Comparison of ENCODE assay signal across 9 cellular contexts in genomic region chr16:67447508-67448076, GRCh38. TPM values are rescaled to one million over a fixed set of nuclear protein-coding genes. Genes with fewer than 3 reads are reported as not detected.
A peak's percentile ranks its signal among the peaks of the same experiment; 100 is the strongest.
DNase-seq lines count a peak whose midpoint lies in the region; ATAC-seq, FAIRE-seq and TF ChIP-seq lines count a peak whose summit lies in the region.
"Had no signal": no experiment of that assay in that cellular context is flagged by ENCODE, and none has a peak within 500 bp of the region (broad histone marks: within the 10 kb centered on the region; RNA-seq: fewer than 3 reads in every experiment).

No MANE protein-coding gene starts in this region.

- no peak overlapping the region for H3K27ac ChIP-seq in GM23248
- no peak overlapping the region for H3K27ac ChIP-seq in SK-N-SH (ENCODE audit: low read depth in 2 of 2, low read length in 1 of 2)
- H3K27ac ChIP-seq in HepG2 (ENCODE audit: extremely low read length, insufficient read depth, low read length) = peak overlapping the region; percentile 88

- peak; percentile 92 for ATAC-seq in activated naive CD8-positive, alpha-beta T cell treated with anti-CD3 and anti-CD28 coated beads, Interleukin-2, amount 50 U/mL, for 24 hours
- peak; percentile 2; the same call in 1 of the 3 replicates for ATAC-seq in HepG2

- H3K4me2 ChIP-seq in GM23248 (ENCODE audit: unreplicated experiment) = no peak overlapping the region
- no peak overlapping the region for H3K4me2 ChIP-seq in SK-N-SH
- H3K4me2 ChIP-seq in HepG2 (ENCODE audit: low read depth, low read length) = 0 out of 2 replicates have a peak overlapping the region, but pooled peaks have one; percentile 87

- TF ChIP-seq EP300 in SK-N-SH (IDR thresholded peaks at IDR 0.05; ENCODE audit: borderline replicate concordance in 1 of 2, low read depth in 1 of 2, low read length in 1 of 2) = no peak
- TF ChIP-seq EP300 in HepG2 (IDR thresholded peaks at IDR 0.05; ENCODE audit: low read depth in 2 of 2, low read length in 2 of 2) = no peak
- TF ChIP-seq EP300 in HepG2 (CRISPR knock-in tag; IDR thresholded peaks at IDR 0.05; ENCODE audit: borderline replicate concordance) = no peak

- H3K4me1 ChIP-seq in GM23248 (ENCODE audit: insufficient read depth) (peaks cover 15% of the 10 kb centered on the region), SK-N-SH (ENCODE audit: control insufficient read depth in 1 of 2, insufficient read depth in 2 of 2, low read depth in 1 of 2, low read length in 1 of 2) (peaks cover 0 to 32% of the 10 kb centered on the region in 2 experiments; a peak in 1 of 4 replicates), HepG2 (ENCODE audit: insufficient read depth, low read length) (peaks cover 67% of the 10 kb centered on the region)

- BruUV-seq in HepG2 (replicated peaks; lab: Mats Ljungman, UMichigan) = no TSS peak

- no peaks in the 10 kb centered on the region for H3K4me1 Mint-ChIP-seq in activated naive CD8-positive, alpha-beta T cell treated with anti-CD3 and anti-CD28 coated beads, Interleukin-2, amount 50 U/mL, for 24 hours

- TF ChIP-seq CTCF in AG10803 (conservative IDR thresholded peaks at IDR 0.05; ENCODE audit: low read length) (peak; percentile 60), SK-N-SH (IDR thresholded peaks at IDR 0.05) (peak; percentile 55), HepG2 (CRISPR knock-in tag; IDR thresholded peaks at IDR 0.05) (peak; percentile 93)

- peaks cover 56% of the 10 kb centered on the region for H3K79me2 ChIP-seq in GM23248 (ENCODE audit: insufficient read depth)
- H3K79me2 ChIP-seq in SK-N-SH (ENCODE audit: insufficient read depth) = peaks cover 4% of the 10 kb centered on the region; the same call in 1 of the 2 replicates
- H3K79me2 ChIP-seq in HepG2 (ENCODE audit: insufficient read depth, low read length) = no peaks in the 10 kb centered on the region

- in situ Hi-C loops in GM23248 (cut with MboI) (no loop called here), HepG2 (cut with HindIII; ENCODE audit: extremely low pct_ligation_motif_present, low pct_unique_long_range_greater_than_20kb) (no loop called here)

- H3F3A ChIP-seq in GM23248 (ENCODE audit: insufficient read depth) (no peaks in the 10 kb centered on the region), SK-N-SH (replicated peaks; ENCODE audit: insufficient read depth) (no peaks in the 10 kb centered on the region)

- no peak overlapping the region for H3K9ac ChIP-seq in GM23248
- no peak overlapping the region for H3K9ac ChIP-seq in SK-N-SH
- H3K9ac ChIP-seq in HepG2 (ENCODE audit: insufficient read depth, low read depth, low read length) = peak overlapping the region; percentile 66

- no peaks in the 10 kb centered on the region for H3K36me3 Mint-ChIP-seq in activated naive CD8-positive, alpha-beta T cell treated with anti-CD3 and anti-CD28 coated beads, Interleukin-2, amount 50 U/mL, for 24 hours (ENCODE audit: low read depth)

- intact Hi-C loops in HepG2 (cut with micrococcal nuclease; ENCODE audit: unreplicated experiment) = loop anchor here (2.0 kb wide), 1 partner anchor 17 kb away; no protein-coding TSS in a partner anchor

- H3K36me3 ChIP-seq in GM23248 (ENCODE audit: low read depth) (no peaks in the 10 kb centered on the region), SK-N-SH (replicated peaks in 1 of 2; ENCODE audit: control insufficient read depth in 1 of 2, insufficient read depth in 2 of 2, low read length in 1 of 2) (peaks cover 0 to 27% of the 10 kb centered on the region in 2 experiments), HepG2 (replicated peaks in 1 of 2; ENCODE audit: control insufficient read depth in 1 of 2, insufficient read depth in 2 of 2, low read length in 2 of 2) (peaks cover 14% of the 10 kb centered on the region in 2 experiments; a peak in 4 of 5 replicates)

- H3K9me2 ChIP-seq in GM23248 (ENCODE audit: insufficient read depth) (no peaks in the 10 kb centered on the region), SK-N-SH (no peaks in the 10 kb centered on the region)

- DNase-seq in AG10803 (ENCODE audit: low read depth) (peak; percentile 49), GM23248 (peak; percentile 40), SK-N-SH (peak; percentile 70), HepG2 (ENCODE audit: low spot score) (peak; percentile 49), NCI-H2107 treated with DMSO at 0.1 percent for 48 hours (lab: John Stamatoyannopoulos, UW; ENCODE audit: unreplicated experiment) (no peak), HK-2 (ENCODE audit: unreplicated experiment) (no peak)
- DNase-seq in activated naive CD8-positive, alpha-beta T cell treated with anti-CD3 and anti-CD28 coated beads, Interleukin-2, amount 50 U/mL, for 24 hours = peak; percentile 81
- peak; percentile 56 to 71 for DNase-seq in stimulated activated CD8-positive, alpha-beta memory T cell treated with anti-CD3 and anti-CD28 coated beads, Interleukin-2, amount 100 ng/mL, for 48 hours (ENCODE audit: low read depth in 2 of 2)

- H3K9me3 Mint-ChIP-seq in activated naive CD8-positive, alpha-beta T cell treated with anti-CD3 and anti-CD28 coated beads, Interleukin-2, amount 50 U/mL, for 24 hours = no peaks in the 10 kb centered on the region

- H3K9me3 ChIP-seq in GM23248 (ENCODE audit: low read depth) (no peaks in the 10 kb centered on the region), SK-N-SH (no peaks in the 10 kb centered on the region), HepG2 (ENCODE audit: low read length) (no peaks in the 10 kb centered on the region)

- WGBS in GM23248 (ENCODE audit: low coverage in 1 of 2, low lambda C conversion rate in 2 of 2, missing lambda C conversion rate in 2 of 2), 2 experiments = 54 to 58% methylated on average over 5 to 6 of the region's 6 CpGs
- WGBS in SK-N-SH (ENCODE audit: low lambda C conversion rate) = 78% methylated on average over 5 of the region's 6 CpGs
- 74% methylated on average over 5 of the region's 6 CpGs for WGBS in HepG2 (ENCODE audit: low lambda C conversion rate)

- TF ChIP-seq POLR2A in HepG2 (IDR thresholded peaks at IDR 0.05; ENCODE audit: insufficient read depth in 1 of 2, low read depth in 2 of 2, low read length in 2 of 2) = no peak

- H3K4me3 Mint-ChIP-seq in activated naive CD8-positive, alpha-beta T cell treated with anti-CD3 and anti-CD28 coated beads, Interleukin-2, amount 50 U/mL, for 24 hours = no peak overlapping the region

- no peaks in the 10 kb centered on the region for H3K27me3 Mint-ChIP-seq in activated naive CD8-positive, alpha-beta T cell treated with anti-CD3 and anti-CD28 coated beads, Interleukin-2, amount 50 U/mL, for 24 hours

- no peak overlapping the region for H3K27ac Mint-ChIP-seq in activated naive CD8-positive, alpha-beta T cell treated with anti-CD3 and anti-CD28 coated beads, Interleukin-2, amount 50 U/mL, for 24 hours

- CTCF ChIA-PET in SK-N-SH (lab: Yijun Ruan, JAX) (interaction anchor here (0.6 to 3.9 kb wide), 17 partner anchors 9 to 187 kb away, joined by 3 to 31 read pairs (median 3); partner anchors contain the start of genes ATP6V0D1 and HSD11B2), HepG2 (lab: Yijun Ruan, JAX; ENCODE audit: low intra/inter-chr PET ratio, low total read pairs) (interaction anchor here (3.1 to 3.4 kb wide), 2 partner anchors 18 to 19 kb away, joined by 9 to 56 read pairs; no protein-coding TSS in a partner anchor)

- peak; percentile 44; the same call in 1 of the 2 replicates for TF ChIP-seq RAD21 in SK-N-SH (IDR thresholded peaks at IDR 0.05; ENCODE audit: low read length)
- TF ChIP-seq RAD21 in HepG2 (CRISPR knock-in tag; IDR thresholded peaks at IDR 0.05) = peak; percentile 76

- H2AFZ ChIP-seq in GM23248 = no peak overlapping the region
- no peak overlapping the region for H2AFZ ChIP-seq in SK-N-SH (ENCODE audit: low read depth)
- H2AFZ ChIP-seq in HepG2 (ENCODE audit: low read length) = no peak overlapping the region

- H3K4me3 ChIP-seq in AG10803 (ENCODE audit: low read length) (no peak overlapping the region), GM23248 (no peak overlapping the region), SK-N-SH (ENCODE audit: low read depth in 2 of 2, low read length in 1 of 2) (no peak overlapping the region), HepG2 (replicated peaks in 1 of 3; ENCODE audit: insufficient read depth in 1 of 3, low read depth in 2 of 3, low read length in 3 of 3) (no peak overlapping the region)

- POLR2A ChIA-PET in SK-N-SH (lab: Yijun Ruan, JAX) = no interaction called here
- POLR2A ChIA-PET in HepG2 (lab: Yijun Ruan, JAX) = interaction anchor here (2.8 to 6.7 kb wide), 4 partner anchors 9 to 33 kb away, joined by 10 to 182 read pairs (median 27); partner anchors contain the start of genes ATP6V0D1 and HSD11B2

- H3K27me3 ChIP-seq in GM23248 (replicated peaks; ENCODE audit: insufficient read depth) = no peaks in the 10 kb centered on the region
- no peaks in the 10 kb centered on the region for H3K27me3 ChIP-seq in SK-N-SH (ENCODE audit: insufficient read depth)
- no peaks in the 10 kb centered on the region for H3K27me3 ChIP-seq in HepG2 (ENCODE audit: control insufficient read depth in 1 of 2, insufficient read depth in 2 of 2, low read length in 2 of 2)

- peak; percentile 23 for FAIRE-seq in HepG2 (lab: Jason Lieb, UNC)

- H4K20me1 ChIP-seq in GM23248 (ENCODE audit: insufficient read depth) (no peaks in the 10 kb centered on the region), SK-N-SH (ENCODE audit: insufficient read depth) (peaks cover 25% of the 10 kb centered on the region; the same call in 1 of the 2 replicates), HepG2 (ENCODE audit: insufficient read depth, low read length) (no peaks in the 10 kb centered on the region)

RNA-seq across cellular contexts. Expression of gene HSD11B2, which starts 16.7 kb away (rescaled TPM):
- not detected in 2 replicates for total RNA-seq in GM23248 (2014; rRNA removed; shearing (Covaris generic))
- polyA plus RNA-seq in GM23248 (2016; fragmentation: Nextera tagmentation; extraction: Ambion mirVana) (0.19 and 0.36 TPM in 2 replicates), SK-N-SH (2012; rRNA removed) (0.19 and 0.23 TPM in 2 replicates), HepG2 (2011; rRNA removed) (8.9 and 11.9 TPM in 2 replicates)
- 0.08 and 0.10 TPM in 2 replicates for polyA plus RNA-seq in SK-N-SH (2012; cell fraction: cytosol; rRNA removed)
- polyA plus RNA-seq in SK-N-SH (2012; cell fraction: nucleus; rRNA removed) = 0.58 and 0.75 TPM in 2 replicates
- total RNA-seq in HepG2 (2016; rRNA removed; fragmentation: Illumina TruSeq; extraction: Trizol) = 6.7 and 13.6 TPM in 2 replicates
- total RNA-seq in HepG2 (2016; cell fraction: cytosol; rRNA removed; fragmentation: Illumina TruSeq; extraction: Trizol; ENCODE audit: low read depth) = 3.9 and 4.1 TPM in 2 replicates
- 5.4 and 13.4 TPM in 2 replicates for total RNA-seq in HepG2 (2016; cell fraction: insoluble cytoplasmic fraction; rRNA removed; fragmentation: Illumina TruSeq; extraction: Trizol)
- 8.8 TPM in 2 replicates for total RNA-seq in HepG2 (2016; cell fraction: membrane; rRNA removed; fragmentation: Illumina TruSeq; extraction: Trizol)
- total RNA-seq in HepG2 (2016; cell fraction: nucleus; rRNA removed; fragmentation: Illumina TruSeq; extraction: Trizol) = 14.6 and 15.0 TPM in 2 replicates
- polyA plus RNA-seq in HepG2 (2011; cell fraction: cytosol; rRNA removed) = 5.3 and 6.3 TPM in 2 replicates
- 34.2 and 34.3 TPM in 2 replicates for polyA plus RNA-seq in HepG2 (2011; cell fraction: nucleus; rRNA removed)
- polyA plus RNA-seq in HepG2 (2012) = 8.4 and 11.0 TPM in 2 replicates
- polyA plus RNA-seq in HepG2 (2016; cell fraction: cytosol; fragmentation: Illumina TruSeq; extraction: Trizol; ENCODE audit: low read depth) = 6.5 and 9.3 TPM in 2 replicates
- polyA plus RNA-seq in HepG2 (2016; cell fraction: insoluble cytoplasmic fraction; fragmentation: Illumina TruSeq; extraction: Trizol; ENCODE audit: low read depth) = 11.1 and 13.3 TPM in 2 replicates
- 11.3 and 12.9 TPM in 2 replicates for polyA plus RNA-seq in HepG2 (2016; cell fraction: membrane; fragmentation: Illumina TruSeq; extraction: Trizol; ENCODE audit: low read depth)
- polyA plus RNA-seq in HepG2 (2016; cell fraction: nucleus; fragmentation: Illumina TruSeq; extraction: Trizol; ENCODE audit: insufficient read depth, low read depth) = 48.6 and 52.7 TPM in 2 replicates
- 3.3 and 16.4 TPM in 2 replicates for polyA minus RNA-seq in HepG2 (2011; rRNA and poly(A)+ RNA removed; ENCODE audit: low replicate concordance)
- polyA minus RNA-seq in HepG2 (2011; cell fraction: cytosol; rRNA and poly(A)+ RNA removed) = 4.1 and 8.5 TPM in 2 replicates
- 8.7 and 11.3 TPM in 2 replicates for polyA minus RNA-seq in HepG2 (2011; cell fraction: nucleus; rRNA and poly(A)+ RNA removed)
- total RNA-seq: mononuclear cell had no signal

RNA-seq across cellular contexts. Expression of gene ZDHHC1, which starts 31.3 kb away (rescaled TPM):
- 9.6 and 10.9 TPM in 2 replicates for total RNA-seq in GM23248 (2014; rRNA removed; shearing (Covaris generic))
- polyA plus RNA-seq in GM23248 (2016; fragmentation: Nextera tagmentation; extraction: Ambion mirVana) (9.2 and 9.6 TPM in 2 replicates), SK-N-SH (2012; rRNA removed) (14.2 and 15.8 TPM in 2 replicates), HepG2 (2011; rRNA removed) (0.47 and 0.51 TPM in 2 replicates)
- polyA plus RNA-seq in SK-N-SH (2012; cell fraction: cytosol; rRNA removed) = 6.2 and 10.5 TPM in 2 replicates
- 39.7 and 44.1 TPM in 2 replicates for polyA plus RNA-seq in SK-N-SH (2012; cell fraction: nucleus; rRNA removed)
- 0.36 and 1.1 TPM in 2 replicates for total RNA-seq in HepG2 (2016; rRNA removed; fragmentation: Illumina TruSeq; extraction: Trizol)
- 1.6 and 1.9 TPM in 2 replicates for total RNA-seq in HepG2 (2016; cell fraction: cytosol; rRNA removed; fragmentation: Illumina TruSeq; extraction: Trizol; ENCODE audit: low read depth)
- total RNA-seq in HepG2 (2016; cell fraction: insoluble cytoplasmic fraction; rRNA removed; fragmentation: Illumina TruSeq; extraction: Trizol) = 0.33 and 1.3 TPM in 2 replicates
- total RNA-seq in HepG2 (2016; cell fraction: membrane; rRNA removed; fragmentation: Illumina TruSeq; extraction: Trizol) = 2.2 and 3.3 TPM in 2 replicates
- 0.96 and 3.2 TPM in 2 replicates for total RNA-seq in HepG2 (2016; cell fraction: nucleus; rRNA removed; fragmentation: Illumina TruSeq; extraction: Trizol)
- 0.28 and 0.60 TPM in 2 replicates for polyA plus RNA-seq in HepG2 (2011; cell fraction: cytosol; rRNA removed)
- 2.1 and 2.7 TPM in 2 replicates for polyA plus RNA-seq in HepG2 (2011; cell fraction: nucleus; rRNA removed)
- polyA plus RNA-seq in HepG2 (2012) = 0.36 and 1.0 TPM in 2 replicates
- 1.3 and 1.6 TPM in 2 replicates for polyA plus RNA-seq in HepG2 (2016; cell fraction: cytosol; fragmentation: Illumina TruSeq; extraction: Trizol; ENCODE audit: low read depth)
- 0.35 and 0.63 TPM in 2 replicates for polyA plus RNA-seq in HepG2 (2016; cell fraction: insoluble cytoplasmic fraction; fragmentation: Illumina TruSeq; extraction: Trizol; ENCODE audit: low read depth)
- polyA plus RNA-seq in HepG2 (2016; cell fraction: membrane; fragmentation: Illumina TruSeq; extraction: Trizol; ENCODE audit: low read depth) = 1.2 and 1.6 TPM in 2 replicates
- 1.3 and 1.4 TPM in 2 replicates for polyA plus RNA-seq in HepG2 (2016; cell fraction: nucleus; fragmentation: Illumina TruSeq; extraction: Trizol; ENCODE audit: insufficient read depth, low read depth)
- polyA minus RNA-seq in HepG2 (2011; rRNA and poly(A)+ RNA removed; ENCODE audit: low replicate concordance) = 1.6 and 5.9 TPM in 2 replicates
- polyA minus RNA-seq in HepG2 (2011; cell fraction: cytosol; rRNA and poly(A)+ RNA removed) = 0.26 TPM in 1 of 2 replicates, not detected in the other
- polyA minus RNA-seq in HepG2 (2011; cell fraction: nucleus; rRNA and poly(A)+ RNA removed) = 1.6 and 3.5 TPM in 2 replicates

RNA-seq across cellular contexts. Expression of gene ATP6V0D1, which starts 33.4 kb away (rescaled TPM):
- total RNA-seq in GM23248 (2014; rRNA removed; shearing (Covaris generic)) = 112 and 166 TPM in 2 replicates
- 135 and 140 TPM in 2 replicates for polyA plus RNA-seq in GM23248 (2016; fragmentation: Nextera tagmentation; extraction: Ambion mirVana)
- polyA plus RNA-seq in SK-N-SH (2012; rRNA removed) = 111 and 135 TPM in 2 replicates
- polyA plus RNA-seq in SK-N-SH (2012; cell fraction: cytosol; rRNA removed) = 86.6 and 113 TPM in 2 replicates
- polyA plus RNA-seq in SK-N-SH (2012; cell fraction: nucleus; rRNA removed) = 102 and 104 TPM in 2 replicates
- 49.5 and 51.1 TPM in 2 replicates for total RNA-seq in HepG2 (2016; rRNA removed; fragmentation: Illumina TruSeq; extraction: Trizol)
- 13.5 and 16.0 TPM in 2 replicates for total RNA-seq in HepG2 (2016; cell fraction: cytosol; rRNA removed; fragmentation: Illumina TruSeq; extraction: Trizol; ENCODE audit: low read depth)
- total RNA-seq in HepG2 (2016; cell fraction: insoluble cytoplasmic fraction; rRNA removed; fragmentation: Illumina TruSeq; extraction: Trizol) = 45.3 and 52.4 TPM in 2 replicates
- 23.6 and 25.5 TPM in 2 replicates for total RNA-seq in HepG2 (2016; cell fraction: membrane; rRNA removed; fragmentation: Illumina TruSeq; extraction: Trizol)
- total RNA-seq in HepG2 (2016; cell fraction: nucleus; rRNA removed; fragmentation: Illumina TruSeq; extraction: Trizol) = 26.3 and 30.4 TPM in 2 replicates
- 54.2 and 61.3 TPM in 2 replicates for polyA plus RNA-seq in HepG2 (2011; rRNA removed)
- 55.2 and 57.9 TPM in 2 replicates for polyA plus RNA-seq in HepG2 (2011; cell fraction: cytosol; rRNA removed)
- 32.7 and 35.9 TPM in 2 replicates for polyA plus RNA-seq in HepG2 (2011; cell fraction: nucleus; rRNA removed)
- polyA plus RNA-seq in HepG2 (2012) = 29.3 and 41.3 TPM in 2 replicates
- 16.4 and 17.3 TPM in 2 replicates for polyA plus RNA-seq in HepG2 (2016; cell fraction: cytosol; fragmentation: Illumina TruSeq; extraction: Trizol; ENCODE audit: low read depth)
- 55.4 and 63.8 TPM in 2 replicates for polyA plus RNA-seq in HepG2 (2016; cell fraction: insoluble cytoplasmic fraction; fragmentation: Illumina TruSeq; extraction: Trizol; ENCODE audit: low read depth)
- 21.4 and 22.6 TPM in 2 replicates for polyA plus RNA-seq in HepG2 (2016; cell fraction: membrane; fragmentation: Illumina TruSeq; extraction: Trizol; ENCODE audit: low read depth)
- 45.0 and 53.3 TPM in 2 replicates for polyA plus RNA-seq in HepG2 (2016; cell fraction: nucleus; fragmentation: Illumina TruSeq; extraction: Trizol; ENCODE audit: insufficient read depth, low read depth)
- 104 and 246 TPM in 2 replicates for polyA minus RNA-seq in HepG2 (2011; rRNA and poly(A)+ RNA removed; ENCODE audit: low replicate concordance)
- polyA minus RNA-seq in HepG2 (2011; cell fraction: cytosol; rRNA and poly(A)+ RNA removed) = 37.9 and 45.0 TPM in 2 replicates
- polyA minus RNA-seq in HepG2 (2011; cell fraction: nucleus; rRNA and poly(A)+ RNA removed) = 14.7 and 19.8 TPM in 2 replicates

RNA-seq across cellular contexts. Expression of gene AGRP, which starts 35.8 kb away (rescaled TPM):
- not detected in 2 replicates for total RNA-seq in GM23248 (2014; rRNA removed; shearing (Covaris generic))
- polyA plus RNA-seq in GM23248 (2016; fragmentation: Nextera tagmentation; extraction: Ambion mirVana) (not detected in 2 replicates), SK-N-SH (2012; rRNA removed) (not detected in 2 replicates), HepG2 (2011; rRNA removed) (not detected in 2 replicates)
- polyA plus RNA-seq in SK-N-SH (2012; cell fraction: cytosol; rRNA removed) = not detected in 2 replicates
- polyA plus RNA-seq in SK-N-SH (2012; cell fraction: nucleus; rRNA removed) = not detected in 2 replicates
- not detected in 2 replicates for total RNA-seq in HepG2 (2016; rRNA removed; fragmentation: Illumina TruSeq; extraction: Trizol)
- not detected in 2 replicates for total RNA-seq in HepG2 (2016; cell fraction: cytosol; rRNA removed; fragmentation: Illumina TruSeq; extraction: Trizol; ENCODE audit: low read depth)
- total RNA-seq in HepG2 (2016; cell fraction: insoluble cytoplasmic fraction; rRNA removed; fragmentation: Illumina TruSeq; extraction: Trizol) = not detected in 2 replicates
- total RNA-seq in HepG2 (2016; cell fraction: membrane; rRNA removed; fragmentation: Illumina TruSeq; extraction: Trizol) = 0.28 TPM in 1 of 2 replicates, not detected in the other
- total RNA-seq in HepG2 (2016; cell fraction: nucleus; rRNA removed; fragmentation: Illumina TruSeq; extraction: Trizol) = not detected in 2 replicates
- 0.34 TPM in 1 of 2 replicates, not detected in the other for polyA plus RNA-seq in HepG2 (2011; cell fraction: cytosol; rRNA removed)
- not detected in 2 replicates for polyA plus RNA-seq in HepG2 (2011; cell fraction: nucleus; rRNA removed)
- polyA plus RNA-seq in HepG2 (2012) = 0.75 TPM in 1 of 2 replicates, not detected in the other
- polyA plus RNA-seq in HepG2 (2016; cell fraction: cytosol; fragmentation: Illumina TruSeq; extraction: Trizol; ENCODE audit: low read depth) = not detected in 2 replicates
- polyA plus RNA-seq in HepG2 (2016; cell fraction: insoluble cytoplasmic fraction; fragmentation: Illumina TruSeq; extraction: Trizol; ENCODE audit: low read depth) = not detected in 2 replicates
- polyA plus RNA-seq in HepG2 (2016; cell fraction: membrane; fragmentation: Illumina TruSeq; extraction: Trizol; ENCODE audit: low read depth) = not detected in 2 replicates
- not detected in 2 replicates for polyA plus RNA-seq in HepG2 (2016; cell fraction: nucleus; fragmentation: Illumina TruSeq; extraction: Trizol; ENCODE audit: insufficient read depth, low read depth)
- not detected in 2 replicates for polyA minus RNA-seq in HepG2 (2011; rRNA and poly(A)+ RNA removed; ENCODE audit: low replicate concordance)
- not detected in 2 replicates for polyA minus RNA-seq in HepG2 (2011; cell fraction: cytosol; rRNA and poly(A)+ RNA removed)
- not detected in 2 replicates for polyA minus RNA-seq in HepG2 (2011; cell fraction: nucleus; rRNA and poly(A)+ RNA removed)
- total RNA-seq: mononuclear cell had no signal

RNA-seq across cellular contexts. Expression of gene TPPP3, which starts 54.3 kb away (rescaled TPM):
- total RNA-seq in GM23248 (2014; rRNA removed; shearing (Covaris generic)) = not detected in 2 replicates
- polyA plus RNA-seq in GM23248 (2016; fragmentation: Nextera tagmentation; extraction: Ambion mirVana) = 1.9 and 2.1 TPM in 2 replicates
- polyA plus RNA-seq in SK-N-SH (2012; rRNA removed) = 33.5 and 36.2 TPM in 2 replicates
- 22.8 and 30.9 TPM in 2 replicates for polyA plus RNA-seq in SK-N-SH (2012; cell fraction: cytosol; rRNA removed)
- polyA plus RNA-seq in SK-N-SH (2012; cell fraction: nucleus; rRNA removed) = 21.8 and 23.5 TPM in 2 replicates
- 0.20 and 0.44 TPM in 2 replicates for total RNA-seq in HepG2 (2016; rRNA removed; fragmentation: Illumina TruSeq; extraction: Trizol)
- 0.18 TPM in 1 of 2 replicates, not detected in the other for total RNA-seq in HepG2 (2016; cell fraction: cytosol; rRNA removed; fragmentation: Illumina TruSeq; extraction: Trizol; ENCODE audit: low read depth)
- 0.50 and 0.54 TPM in 2 replicates for total RNA-seq in HepG2 (2016; cell fraction: insoluble cytoplasmic fraction; rRNA removed; fragmentation: Illumina TruSeq; extraction: Trizol)
- 0.31 TPM in 1 of 2 replicates, not detected in the other for total RNA-seq in HepG2 (2016; cell fraction: membrane; rRNA removed; fragmentation: Illumina TruSeq; extraction: Trizol)
- total RNA-seq in HepG2 (2016; cell fraction: nucleus; rRNA removed; fragmentation: Illumina TruSeq; extraction: Trizol) = 0.62 and 0.63 TPM in 2 replicates
- polyA plus RNA-seq in HepG2 (2011; rRNA removed) = 0.16 TPM in 1 of 2 replicates, not detected in the other
- 0.05 and 0.31 TPM in 2 replicates for polyA plus RNA-seq in HepG2 (2011; cell fraction: cytosol; rRNA removed)
- 0.31 and 0.50 TPM in 2 replicates for polyA plus RNA-seq in HepG2 (2011; cell fraction: nucleus; rRNA removed)
- 0.15 and 0.69 TPM in 2 replicates for polyA plus RNA-seq in HepG2 (2012)
- 0.12 TPM in 1 of 2 replicates, not detected in the other for polyA plus RNA-seq in HepG2 (2016; cell fraction: cytosol; fragmentation: Illumina TruSeq; extraction: Trizol; ENCODE audit: low read depth)
- polyA plus RNA-seq in HepG2 (2016; cell fraction: insoluble cytoplasmic fraction; fragmentation: Illumina TruSeq; extraction: Trizol; ENCODE audit: low read depth) = 0.23 and 0.32 TPM in 2 replicates
- not detected in 2 replicates for polyA plus RNA-seq in HepG2 (2016; cell fraction: membrane; fragmentation: Illumina TruSeq; extraction: Trizol; ENCODE audit: low read depth)
- polyA plus RNA-seq in HepG2 (2016; cell fraction: nucleus; fragmentation: Illumina TruSeq; extraction: Trizol; ENCODE audit: insufficient read depth, low read depth) = 0.48 and 0.55 TPM in 2 replicates
- 0.38 TPM in 1 of 2 replicates, not detected in the other for polyA minus RNA-seq in HepG2 (2011; rRNA and poly(A)+ RNA removed; ENCODE audit: low replicate concordance)
- polyA minus RNA-seq in HepG2 (2011; cell fraction: cytosol; rRNA and poly(A)+ RNA removed) = not detected in 2 replicates
- polyA minus RNA-seq in HepG2 (2011; cell fraction: nucleus; rRNA and poly(A)+ RNA removed) = 0.64 TPM in 1 of 2 replicates, not detected in the other

Comparison
In these comparisons a context has a peak if more than half of its experiments do, and no peak if none do; other contexts are left out.
1. DNase-seq: peak in AG10803 (single experiment), GM23248 (single experiment), SK-N-SH (single experiment), activated naive CD8-positive, alpha-beta T cell treated with anti-CD3 and anti-CD28 coated beads, Interleukin-2, amount 50 U/mL, for 24 hours (single experiment), HepG2 (single experiment) and stimulated activated CD8-positive, alpha-beta memory T cell treated with anti-CD3 and anti-CD28 coated beads, Interleukin-2, amount 100 ng/mL, for 48 hours (2 of 2); none in NCI-H2107 treated with DMSO at 0.1 percent for 48 hours (single experiment) and HK-2 (single experiment).
2. Peak in every context shown above with its lines, with median percentiles within 50 percentile points of each other: CTCF ChIP-seq.